ENCODE assay signal across 35 cellular contexts in the genomic region with DNA sequence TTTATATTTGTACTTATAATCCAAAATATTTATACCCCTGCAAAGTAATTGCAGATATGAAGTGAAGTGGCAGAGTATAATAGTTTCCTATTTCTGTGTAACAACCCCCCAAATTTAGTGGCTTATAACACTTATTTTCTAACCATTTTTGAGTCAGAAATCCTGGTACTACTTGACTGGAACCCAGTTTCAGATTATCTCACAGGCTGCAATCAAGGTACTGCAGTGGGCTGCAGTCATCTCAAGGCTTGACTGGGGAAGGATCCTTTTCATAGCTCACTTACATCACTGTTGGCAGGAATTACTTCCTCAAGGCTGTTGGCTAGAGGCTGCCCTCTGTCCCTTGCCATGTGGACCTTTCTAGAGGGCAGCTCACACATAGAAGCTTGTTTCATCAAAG.
"Had no signal": no experiment of that assay in that cellular context is flagged by ENCODE, and none has a peak within 500 bp of the region (broad histone marks: within the 10 kb centered on the region; RNA-seq: fewer than 3 reads in every experiment).

No MANE protein-coding gene starts in this region.

- H3K27me3 Mint-ChIP-seq: activated B cell treated with CpG ODN at 0.5 μM for 24 hours; activated CD4-positive, alpha-beta memory T cell treated with anti-CD3 and anti-CD28 coated beads for 36 hours; activated CD8-positive, alpha-beta memory T cell treated with anti-CD3 and anti-CD28 coated beads, Interleukin-2, amount 10 ng/mL, durations not matched to agents 7 days and 5 days; activated naive CD4-positive, alpha-beta T cell treated with anti-CD3 and anti-CD28 coated beads, Interleukin-2, amount 50 U/mL, for 24 hours; activated naive CD8-positive, alpha-beta T cell treated with anti-CD3 and anti-CD28 coated beads for 36 hours; activated naive CD8-positive, alpha-beta T cell treated with anti-CD3 and anti-CD28 coated beads, Interleukin-2, amount 50 U/mL, for 24 hours; effector memory CD8-positive, alpha-beta T cell had no signal

- H3K4me3 ChIP-seq: adrenal gland, body of pancreas, esophagus muscularis mucosa, gastroesophageal sphincter had no signal

- H3K4me1 Mint-ChIP-seq: activated B cell treated with CpG ODN at 0.5 μM for 24 hours; activated CD8-positive, alpha-beta memory T cell treated with anti-CD3 and anti-CD28 coated beads, Interleukin-2, amount 10 ng/mL, durations not matched to agents 7 days and 5 days; activated naive CD4-positive, alpha-beta T cell treated with anti-CD3 and anti-CD28 coated beads, Interleukin-2, amount 50 U/mL, for 24 hours; activated naive CD8-positive, alpha-beta T cell treated with anti-CD3 and anti-CD28 coated beads for 36 hours; activated naive CD8-positive, alpha-beta T cell treated with anti-CD3 and anti-CD28 coated beads, Interleukin-2, amount 50 U/mL, for 24 hours; T-helper 17 cell had no signal

- H3K36me3 Mint-ChIP-seq: activated CD4-positive, alpha-beta memory T cell treated with anti-CD3 and anti-CD28 coated beads for 36 hours; activated CD8-positive, alpha-beta memory T cell treated with anti-CD3 and anti-CD28 coated beads, Interleukin-2, amount 10 ng/mL, durations not matched to agents 7 days and 5 days; activated naive CD4-positive, alpha-beta T cell treated with anti-CD3 and anti-CD28 coated beads, Interleukin-2, amount 50 U/mL, for 24 hours; activated naive CD8-positive, alpha-beta T cell treated with anti-CD3 and anti-CD28 coated beads for 36 hours had no signal

- H3K4me3 Mint-ChIP-seq: activated B cell treated with CpG ODN at 0.5 μM for 24 hours; activated CD4-positive, alpha-beta memory T cell treated with anti-CD3 and anti-CD28 coated beads for 36 hours; activated CD8-positive, alpha-beta memory T cell treated with anti-CD3 and anti-CD28 coated beads, Interleukin-2, amount 10 ng/mL, durations not matched to agents 7 days and 5 days; activated CD8-positive, alpha-beta T cell treated with anti-CD3 and anti-CD28 coated beads, Interleukin-2, amount 10 ng/mL, durations not matched to agents 7 days and 5 days; activated naive CD4-positive, alpha-beta T cell treated with anti-CD3 and anti-CD28 coated beads for 36 hours; activated naive CD4-positive, alpha-beta T cell treated with anti-CD3 and anti-CD28 coated beads, Interleukin-2, amount 50 U/mL, for 24 hours; activated naive CD8-positive, alpha-beta T cell treated with anti-CD3 and anti-CD28 coated beads for 36 hours; activated naive CD8-positive, alpha-beta T cell treated with anti-CD3 and anti-CD28 coated beads, Interleukin-2, amount 50 U/mL, for 24 hours; activated T-helper 1 cell treated with anti-CD3 and anti-CD28 coated beads, Interleukin-12 subunit alpha, Interleukin-12 subunit beta, Interleukin-2, Interleukin-4 antibody, amounts not matched to agents 30 ng/mL and 10 ng/mL and 1 ng/mL, durations not matched to agents 14 hours and 24 hours and 36 hours; effector memory CD8-positive, alpha-beta T cell; T-helper 17 cell; T-helper 2 cell treated with Interferon-gamma antibody and Interleukin-4, amounts not matched to agents 5 μg/mL and 100 μg/mL, for 36 hours had no signal

- ATAC-seq: activated CD4-positive, CD25-positive, alpha-beta regulatory T cell treated with anti-CD3 and anti-CD28 coated beads, Interleukin-2, amount 50 U/mL, for 24 hours; activated CD8-positive, alpha-beta memory T cell treated with anti-CD3 and anti-CD28 coated beads, Interleukin-2, amount 10 ng/mL, durations not matched to agents 7 days and 5 days; activated CD8-positive, alpha-beta T cell treated with anti-CD3 and anti-CD28 coated beads, Interleukin-2, amount 10 ng/mL, durations not matched to agents 7 days and 5 days; activated naive CD8-positive, alpha-beta T cell treated with anti-CD3 and anti-CD28 coated beads, Interleukin-2, amount 50 U/mL, for 24 hours; body of pancreas; effector memory CD8-positive, alpha-beta T cell; gastroesophageal sphincter; T-helper 17 cell had no signal

- H3K27ac Mint-ChIP-seq: activated B cell treated with CpG ODN at 0.5 μM for 24 hours; activated CD4-positive, alpha-beta memory T cell treated with anti-CD3 and anti-CD28 coated beads for 36 hours; activated CD8-positive, alpha-beta memory T cell treated with anti-CD3 and anti-CD28 coated beads, Interleukin-2, amount 10 ng/mL, durations not matched to agents 7 days and 5 days; activated CD8-positive, alpha-beta T cell treated with anti-CD3 and anti-CD28 coated beads, Interleukin-2, amount 10 ng/mL, durations not matched to agents 7 days and 5 days; activated naive CD4-positive, alpha-beta T cell treated with anti-CD3 and anti-CD28 coated beads for 36 hours; activated naive CD4-positive, alpha-beta T cell treated with anti-CD3 and anti-CD28 coated beads, Interleukin-2, amount 50 U/mL, for 24 hours; activated naive CD8-positive, alpha-beta T cell treated with anti-CD3 and anti-CD28 coated beads for 36 hours; activated naive CD8-positive, alpha-beta T cell treated with anti-CD3 and anti-CD28 coated beads, Interleukin-2, amount 50 U/mL, for 24 hours; activated T-helper 1 cell treated with anti-CD3 and anti-CD28 coated beads, Interleukin-12 subunit alpha, Interleukin-12 subunit beta, Interleukin-2, Interleukin-4 antibody, amounts not matched to agents 30 ng/mL and 10 ng/mL and 1 ng/mL, durations not matched to agents 14 hours and 24 hours and 36 hours; activated T-helper 2 cell treated with anti-CD3 and anti-CD28 coated beads, Interferon-gamma antibody, Interleukin-2, Interleukin-4, amounts not matched to agents 10 μg/mL and 5 μg/mL and 100 μg/mL, durations not matched to agents 14 hours and 24 hours and 36 hours; effector memory CD8-positive, alpha-beta T cell; T-helper 17 cell; T-helper 2 cell treated with Interferon-gamma antibody and Interleukin-4, amounts not matched to agents 5 μg/mL and 100 μg/mL, for 36 hours had no signal

- DNase-seq: activated B cell treated with CpG ODN at 0.5 μM for 24 hours; activated CD4-positive, alpha-beta memory T cell treated with anti-CD3 and anti-CD28 coated beads for 36 hours; activated CD4-positive, alpha-beta T cell treated with anti-CD3 and anti-CD28 coated beads for 48 hours; activated CD8-positive, alpha-beta memory T cell treated with anti-CD3 and anti-CD28 coated beads, Interleukin-2, amount 10 ng/mL, durations not matched to agents 7 days and 5 days; activated CD8-positive, alpha-beta memory T cell treated with anti-CD3 and anti-CD28 coated beads, Interleukin-2, amount 50 U/mL, for 4 hours; activated CD8-positive, alpha-beta T cell treated with anti-CD3 and anti-CD28 coated beads, Interleukin-2, amount 10 ng/mL, durations not matched to agents 7 days and 5 days; activated effector memory CD4-positive, alpha-beta T cell treated with anti-CD3 and anti-CD28 coated beads, Interleukin-2, amount 50 U/mL, for 16 hours; activated naive CD4-positive, alpha-beta T cell treated with anti-CD3 and anti-CD28 coated beads for 36 hours; activated naive CD8-positive, alpha-beta T cell treated with anti-CD3 and anti-CD28 coated beads for 36 hours; activated naive CD8-positive, alpha-beta T cell treated with anti-CD3 and anti-CD28 coated beads, Interleukin-2, amount 50 U/mL, for 24 hours; activated T-cell treated with anti-CD3 and anti-CD28 coated beads, Interleukin-2, amount 50 U/mL, for 1 hour; activated T-cell treated with anti-CD3 and anti-CD28 coated beads, Interleukin-2, amount 50 U/mL, for 48 hours; adrenal gland; amygdala; aorta; body of pancreas; caudate nucleus; cortex of kidney; dermis blood vessel endothelial cell; effector CD4-positive, alpha-beta T cell; effector memory CD8-positive, alpha-beta T cell; erythroblast; foreskin melanocyte; head of caudate nucleus; T-helper 1 cell; T-helper 17 cell; T1000; WERI-Rb-1 had no signal
